ENCODE assay signal across 8 cellular contexts in the genomic region with DNA sequence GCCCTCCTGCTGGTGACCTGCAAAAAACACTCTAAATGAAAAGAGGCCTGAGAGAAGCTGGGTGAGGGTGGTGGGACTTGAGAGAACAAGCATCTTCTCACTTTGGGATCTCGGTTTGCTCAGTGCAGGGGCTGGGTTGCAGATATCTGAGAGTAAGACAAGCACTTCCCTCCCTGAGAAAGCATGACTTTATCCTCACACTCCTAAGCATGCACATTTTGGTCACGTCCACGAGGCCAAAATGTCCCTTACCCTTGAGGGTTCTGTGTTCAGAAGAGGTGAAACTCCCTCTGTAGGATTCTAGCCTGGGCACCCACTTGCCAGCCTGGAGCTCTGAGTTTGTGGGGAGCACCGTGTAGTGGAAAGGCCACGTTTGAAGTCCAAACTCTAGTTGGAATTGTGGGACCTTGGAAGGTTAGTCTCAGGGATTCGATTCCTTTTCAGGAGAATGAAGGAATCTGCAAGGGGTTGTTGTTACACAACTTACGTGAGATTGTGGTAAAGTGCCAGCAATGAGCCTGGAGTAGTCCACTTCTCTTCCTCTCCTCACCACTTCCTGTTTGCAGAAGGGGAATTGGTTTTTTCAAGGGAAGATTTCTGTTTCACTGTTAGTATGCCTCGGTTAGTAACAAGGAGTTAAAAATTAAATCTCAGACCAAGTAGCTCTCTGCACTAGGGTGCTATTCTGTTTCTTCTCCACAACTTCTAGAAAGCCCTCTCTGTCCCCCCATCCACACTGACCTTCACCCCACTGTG. TPM values are rescaled to one million over a fixed set of nuclear protein-coding genes. Genes with fewer than 3 reads are reported as not detected.
A peak's percentile ranks its signal among the peaks of the same experiment; 100 is the strongest.
DNase-seq lines count a peak whose midpoint lies in the region; ATAC-seq and TF ChIP-seq lines count a peak whose summit lies in the region.

No MANE protein-coding gene starts in this region.

- ATAC-seq in GM18511 (IDR thresholded peaks at IDR 0.05; ENCODE audit: unreplicated experiment), result peak; percentile 72
- peak; percentile 44 for ATAC-seq in HG02678 (IDR thresholded peaks at IDR 0.05; ENCODE audit: unreplicated experiment)
- no peak for ATAC-seq in T-helper 17 cell
- ATAC-seq in naive thymus-derived CD8-positive, alpha-beta T cell, result peak in 1 of 2 donors; percentile 23
- ATAC-seq in GM18858 (IDR thresholded peaks at IDR 0.05; ENCODE audit: unreplicated experiment), result no peak

- DNase-seq in T-helper 17 cell (no peak), posterior vena cava (ENCODE audit: low spot score) (no peak), endothelial cell (ENCODE audit: low spot score) (no peak), glutamatergic neuron (no peak)
- no peak for DNase-seq in naive thymus-derived CD8-positive, alpha-beta T cell

- H3K27me3 Mint-ChIP-seq in T-helper 17 cell (peaks cover 34% of the 10 kb centered on the region), endothelial cell (ENCODE audit: unreplicated experiment) (peaks cover 5% of the 10 kb centered on the region), glutamatergic neuron (ENCODE audit: unreplicated experiment) (peaks cover 4% of the 10 kb centered on the region)
- peaks cover 0 to 8% (median 4%) of the 10 kb centered on the region in 5 donors for H3K27me3 Mint-ChIP-seq in naive thymus-derived CD8-positive, alpha-beta T cell

- POLR2A ChIA-PET in naive thymus-derived CD8-positive, alpha-beta T cell (lab: Charles Lee), result interaction anchor here (0.7 to 0.9 kb wide), 4 partner anchors 9 to 57 kb away, joined by 3 to 4 read pairs (median 3); no protein-coding TSS in a partner anchor

- H3K36me3 Mint-ChIP-seq in T-helper 17 cell (ENCODE audit: low read depth) (peaks cover 2% of the 10 kb centered on the region), endothelial cell (ENCODE audit: low read depth, unreplicated experiment) (no peaks in the 10 kb centered on the region), glutamatergic neuron (ENCODE audit: unreplicated experiment) (no peaks in the 10 kb centered on the region)
- no peaks in the 10 kb centered on the region for H3K36me3 Mint-ChIP-seq in naive thymus-derived CD8-positive, alpha-beta T cell

- peak overlapping the region; percentile 77 for H3K27ac Mint-ChIP-seq in T-helper 17 cell
- H3K27ac Mint-ChIP-seq in naive thymus-derived CD8-positive, alpha-beta T cell, result peak overlapping the region in 8 of 10 donors; percentile 0 to 87 (median 56)
- no peak overlapping the region for H3K27ac Mint-ChIP-seq in endothelial cell (ENCODE audit: unreplicated experiment)
- H3K27ac Mint-ChIP-seq in glutamatergic neuron (ENCODE audit: unreplicated experiment), result no peak overlapping the region

- H3K4me3 Mint-ChIP-seq in T-helper 17 cell, result peak overlapping the region; percentile 45
- peak overlapping the region in 9 of 10 donors; percentile 2 to 72 (median 59) for H3K4me3 Mint-ChIP-seq in naive thymus-derived CD8-positive, alpha-beta T cell
- no peak overlapping the region for H3K4me3 Mint-ChIP-seq in endothelial cell (ENCODE audit: unreplicated experiment)
- H3K4me3 Mint-ChIP-seq in glutamatergic neuron (ENCODE audit: unreplicated experiment), result no peak overlapping the region

- H3K4me1 Mint-ChIP-seq in T-helper 17 cell (peaks cover 21% of the 10 kb centered on the region), endothelial cell (ENCODE audit: unreplicated experiment) (peaks cover 8% of the 10 kb centered on the region), glutamatergic neuron (ENCODE audit: low read depth, unreplicated experiment) (no peaks in the 10 kb centered on the region)
- peaks cover 20 to 31% (median 28%) of the 10 kb centered on the region in 4 donors for H3K4me1 Mint-ChIP-seq in naive thymus-derived CD8-positive, alpha-beta T cell

- intact Hi-C loops in posterior vena cava (cut with DNase I), result no loop called here

- no peaks in the 10 kb centered on the region for H3K9me3 ChIP-seq in T-helper 17 cell (ENCODE audit: control insufficient read depth, low read length, poor library complexity, severe bottlenecking)

- no peaks in the 10 kb centered on the region for H3K9me3 Mint-ChIP-seq in naive thymus-derived CD8-positive, alpha-beta T cell
- no peaks in the 10 kb centered on the region for H3K9me3 Mint-ChIP-seq in endothelial cell (ENCODE audit: unreplicated experiment)
- H3K9me3 Mint-ChIP-seq in glutamatergic neuron (ENCODE audit: unreplicated experiment), result no peaks in the 10 kb centered on the region

- TF ChIP-seq CTCF in endothelial cell (IDR thresholded peaks at IDR 0.05; ENCODE audit: unreplicated experiment), result no peak
- TF ChIP-seq CTCF in glutamatergic neuron (IDR thresholded peaks at IDR 0.05; ENCODE audit: partially characterized antibody, unreplicated experiment), result no peak

RNA-seq across cellular contexts. Expression of a gene that starts 3.0 kb away (rescaled TPM):
- total RNA-seq in T-helper 17 cell, result not detected
- not detected for total RNA-seq in naive thymus-derived CD8-positive, alpha-beta T cell
- polyA plus RNA-seq in naive thymus-derived CD8-positive, alpha-beta T cell, result not detected
- total RNA-seq in posterior vena cava, result not detected
- total RNA-seq in endothelial cell (ENCODE audit: unreplicated experiment), result not detected
- total RNA-seq in glutamatergic neuron (ENCODE audit: unreplicated experiment), result not detected

RNA-seq across cellular contexts. Expression of a gene that starts 21.0 kb away (rescaled TPM):
- total RNA-seq in T-helper 17 cell (not detected), posterior vena cava (under 1 TPM; 0.33 to 0.79 TPM), endothelial cell (ENCODE audit: unreplicated experiment) (not detected), glutamatergic neuron (ENCODE audit: unreplicated experiment) (not detected)
- not detected for total RNA-seq in naive thymus-derived CD8-positive, alpha-beta T cell
- polyA plus RNA-seq in naive thymus-derived CD8-positive, alpha-beta T cell, result under 1 TPM in 1 of 3 donors, not detected in 2; 0.03 TPM

RNA-seq across cellular contexts. Expression of a gene that starts 45.5 kb away (rescaled TPM):
- total RNA-seq in T-helper 17 cell, result 100 to 1,000 TPM; 206 to 249 TPM
- total RNA-seq in naive thymus-derived CD8-positive, alpha-beta T cell, result 100 to 1,000 TPM; 742 to 747 TPM
- polyA plus RNA-seq in naive thymus-derived CD8-positive, alpha-beta T cell, result 100 to 1,000 TPM; 536 to 869 (median 596) TPM
- total RNA-seq in posterior vena cava, result 1 to 10 TPM; 1.4 to 3.3 TPM
- total RNA-seq in endothelial cell (ENCODE audit: unreplicated experiment), result 8.4 TPM
- not detected for total RNA-seq in glutamatergic neuron (ENCODE audit: unreplicated experiment)

Comparison
In these comparisons a context has a peak if more than half of its experiments do, and no peak if none do; other contexts are left out.
1. ATAC-seq: peak in GM18511 (single experiment) and HG02678 (single experiment); none in T-helper 17 cell (single experiment) and GM18858 (single experiment).
2. H3K27ac Mint-ChIP-seq: peak in T-helper 17 cell (single experiment) and naive thymus-derived CD8-positive, alpha-beta T cell (8 of 10); none in endothelial cell (single experiment) and glutamatergic neuron (single experiment).
3. H3K4me3 Mint-ChIP-seq: peak in T-helper 17 cell (single experiment) and naive thymus-derived CD8-positive, alpha-beta T cell (9 of 10); none in endothelial cell (single experiment) and glutamatergic neuron (single experiment).
4. RNA of a gene that starts 45.5 kb away (total RNA-seq): 742 to 747 TPM in naive thymus-derived CD8-positive, alpha-beta T cell and 206 to 249 TPM in T-helper 17 cell; 8.4 TPM in endothelial cell (single experiment), 1.4 to 3.3 TPM in posterior vena cava and not detected in glutamatergic neuron (single experiment); every median in the first group is over 10 times any median in the second.